ENCODE assay signal across 9 cellular contexts in genomic region chr3:52892625-52893311, GRCh38. TPM values are rescaled to one million over a fixed set of nuclear protein-coding genes. Genes with fewer than 3 reads are reported as not detected.
DNase-seq lines count a peak whose midpoint lies in the region; ATAC-seq, FAIRE-seq and TF ChIP-seq lines count a peak whose summit lies in the region.
"Had no signal": no experiment of that assay in that cellular context is flagged by ENCODE, and none has a peak within 500 bp of the region (broad histone marks: within the 10 kb centered on the region; RNA-seq: fewer than 3 reads in every experiment).

No MANE protein-coding gene starts in this region.

- H3K4me1 ChIP-seq in OCI-LY1 (ENCODE audit: insufficient read depth, low read length, severe bottlenecking) (peaks cover 61% of the 10 kb centered on the region), K562 (replicated peaks in 1 of 2; ENCODE audit: control insufficient read depth in 2 of 2, insufficient read depth in 2 of 2, low read length in 2 of 2) (peaks cover 7 to 14% of the 10 kb centered on the region in 2 experiments; a peak in 4 of 5 replicates), neutrophil (ENCODE audit: control insufficient read depth in 1 of 2, insufficient read depth in 1 of 2, low read depth in 1 of 2, low read length in 1 of 2) (peaks cover 55 to 61% of the 10 kb centered on the region in 2 experiments)

- H3K9me3 ChIP-seq in OCI-LY1 (ENCODE audit: low read length) (no peaks in the 10 kb centered on the region), K562 (replicated peaks; ENCODE audit: control insufficient read depth, insufficient read depth, low read depth, low read length) (no peaks in the 10 kb centered on the region), neutrophil (no peaks in the 10 kb centered on the region)

- peak overlapping the region; percentile 57 for H3K27ac ChIP-seq in OCI-LY1 (ENCODE audit: low read depth, low read length, poor library complexity, severe bottlenecking)
- no peak overlapping the region for H3K27ac ChIP-seq in K562 (ENCODE audit: extremely low read depth, low read depth, low read length)
- H3K27ac ChIP-seq in neutrophil, result peak overlapping the region; percentile 83

- FAIRE-seq in K562 (lab: Jason Lieb, UNC), result peak; percentile 6

- TF ChIP-seq POLR2A in K562 (conservative IDR thresholded peaks at IDR 0.05), result no peak

- peaks cover 12% of the 10 kb centered on the region; the same call in 1 of the 2 replicates for H3K36me3 ChIP-seq in OCI-LY1 (ENCODE audit: insufficient read depth, low read length)
- no peaks in the 10 kb centered on the region for H3K36me3 ChIP-seq in K562 (ENCODE audit: control insufficient read depth, insufficient read depth, low read length)
- peaks cover 3% of the 10 kb centered on the region for H3K36me3 ChIP-seq in neutrophil

- H3K4me3 ChIP-seq in OCI-LY1 (ENCODE audit: low read depth, low read length, poor library complexity, severe bottlenecking), result peak overlapping the region; percentile 50
- H3K4me3 ChIP-seq in K562, result no peak overlapping the region
- H3K4me3 ChIP-seq in neutrophil (ENCODE audit: low read depth in 1 of 2, low read length in 1 of 2), result no peak overlapping the region

- no peaks in the 10 kb centered on the region for H3K9me2 ChIP-seq in OCI-LY1 (ENCODE audit: low read depth, low read length)

- in situ Hi-C loops in K562 (cut with MboI), result no loop called here

- H3K79me2 ChIP-seq in OCI-LY1 (ENCODE audit: insufficient read depth, low read length), result peaks cover 22% of the 10 kb centered on the region; the same call in 1 of the 2 replicates
- H3K79me2 ChIP-seq in K562 (ENCODE audit: control insufficient read depth, insufficient read depth, low read length), result no peaks in the 10 kb centered on the region

- H3K9ac ChIP-seq in OCI-LY1 (ENCODE audit: low read length), result peak overlapping the region; percentile 39; the same call in 1 of the 2 replicates
- no peak overlapping the region for H3K9ac ChIP-seq in K562 (ENCODE audit: insufficient read depth in 1 of 2, low read depth in 2 of 2, low read length in 2 of 2)

- H3K4me2 ChIP-seq in OCI-LY1 (ENCODE audit: low read length), result peak overlapping the region; percentile 71
- H3K4me2 ChIP-seq in K562 (ENCODE audit: insufficient read depth, low read length), result no peak overlapping the region

- 48% methylated on average over 8 of the region's 8 CpGs for WGBS in K562 (ENCODE audit: insufficient coverage, low coverage, missing lambda C conversion rate)

- POLR2A ChIA-PET in K562 (lab: Yijun Ruan, JAX), result interaction anchor here (0.6 to 2.5 kb wide), 4 partner anchors 11 to 25 kb away, joined by 3 to 11 read pairs (median 4); no protein-coding TSS in a partner anchor

- TF ChIP-seq EP300 in K562 (IDR thresholded peaks at IDR 0.05; ENCODE audit: low read length), result no peak

- DNase-seq in COLO829 (ENCODE audit: low spot score) (peak; percentile 48), K562 (ENCODE audit: extremely low read depth in 1 of 4, low spot score in 3 of 4) (no peak), NCI-H1436 (lab: John Stamatoyannopoulos, UW) (no peak), NCI-H774 (lab: John Stamatoyannopoulos, UW) (no peak)
- DNase-seq: SW 1271 had no signal

- TF ChIP-seq RAD21 in K562 (CRISPR knock-in tag; conservative IDR thresholded peaks at IDR 0.05 in 1 of 2, IDR thresholded peaks at IDR 0.05 in 1 of 2), result no peak

- no peaks in the 10 kb centered on the region for H3F3A ChIP-seq in OCI-LY1 (ENCODE audit: insufficient read depth, low read length)

- no peaks in the 10 kb centered on the region for H3K9me1 ChIP-seq in K562 (ENCODE audit: control insufficient read depth, insufficient read depth, low read length)

- CTCF ChIA-PET in K562 (lab: Yijun Ruan, JAX; ENCODE audit: low intra/inter-chr PET ratio), result no interaction called here

- intact Hi-C loops in K562 (cut with micrococcal nuclease), result no loop called here

- no TSS peak for BruUV-seq in K562 (replicated peaks; lab: Mats Ljungman, UMichigan)

- H4K20me1 ChIP-seq in OCI-LY1 (ENCODE audit: insufficient read depth, low read length) (no peaks in the 10 kb centered on the region), K562 (replicated peaks; ENCODE audit: control insufficient read depth, insufficient read depth, low read length) (no peaks in the 10 kb centered on the region)

- H2AFZ ChIP-seq in OCI-LY1 (ENCODE audit: low read length) (no peak overlapping the region), K562 (ENCODE audit: low read depth, low read length) (no peak overlapping the region)

- peak; percentile 71 for TF ChIP-seq CTCF in OCI-LY1 (IDR thresholded peaks at IDR 0.05; ENCODE audit: low read length)
- TF ChIP-seq CTCF in K562 (IDR thresholded peaks at IDR 0.05 in 2 of 3, conservative IDR thresholded peaks at IDR 0.05 in 1 of 3; ENCODE audit: insufficient read depth in 2 of 3, low read depth in 1 of 3, low read length in 3 of 3), result peak; percentile 14 to 68 (median 35); a peak in 3 of 6 replicates
- no peak for TF ChIP-seq CTCF in neutrophil (IDR thresholded peaks at IDR 0.05)

- no peak for ATAC-seq in K562
- no peak for ATAC-seq in HG03457 (IDR thresholded peaks at IDR 0.05; ENCODE audit: unreplicated experiment)
- no peak for ATAC-seq in GM21786 (IDR thresholded peaks at IDR 0.05; ENCODE audit: unreplicated experiment)

- H3K27me3 ChIP-seq in OCI-LY1 (ENCODE audit: insufficient read depth, low read length), result no peaks in the 10 kb centered on the region
- H3K27me3 ChIP-seq in K562 (ENCODE audit: control insufficient read depth in 2 of 2, insufficient read depth in 2 of 2, low read length in 2 of 2), result no peaks in the 10 kb centered on the region
- H3K27me3 ChIP-seq in neutrophil, result no peaks in the 10 kb centered on the region

TF ChIP-seq in K562, 482 proteins besides CTCF, POLR2A, EP300 and RAD21 (continues in another document):
- TF ChIP-seq ZNF436 (CRISPR knock-in tag; IDR thresholded peaks at IDR 0.05) (no peak), ZBTB1 (CRISPR knock-in tag; IDR thresholded peaks at IDR 0.05; ENCODE audit: borderline replicate concordance, low read depth) (no peak), SOX6 (IDR thresholded peaks at IDR 0.05) (no peak), NFYB (IDR thresholded peaks at IDR 0.05; ENCODE audit: extremely low read depth, insufficient read length) (no peak), SMAD1 (IDR thresholded peaks at IDR 0.05; ENCODE audit: low read depth, low read length, partially characterized antibody) (no peak), ZNF217 (CRISPR knock-in tag; IDR thresholded peaks at IDR 0.05) (no peak), ATF1 (CRISPR knock-in tag; IDR thresholded peaks at IDR 0.05) (no peak), ATF1 (tag; IDR thresholded peaks at IDR 0.05) (peak; percentile 49; the same call in 1 of the 2 replicates), SUPT5H (IDR thresholded peaks at IDR 0.05) (no peak), RCOR1 (IDR thresholded peaks at IDR 0.05; ENCODE audit: borderline replicate concordance in 1 of 2, low read depth in 2 of 2, low read length in 2 of 2) (no peak)

RNA-seq across cellular contexts. Expression of gene STIMATE, which starts 4.6 kb away (rescaled TPM):
- total RNA-seq in K562 (2011; cell fraction: chromatin; rRNA removed; ENCODE audit: low replicate concordance), result 3.2 and 8.5 TPM in 2 replicates
- total RNA-seq in K562 (2011; cell fraction: nucleolus; rRNA removed), result 6.3 and 9.5 TPM in 2 replicates
- 7.5 and 13.3 TPM in 2 replicates for total RNA-seq in K562 (2011; cell fraction: nucleoplasm; rRNA removed)
- 2.9 and 4.9 TPM in 2 replicates for total RNA-seq in K562 (2014; rRNA removed)
- 2.0 and 3.0 TPM in 2 replicates for total RNA-seq in K562 (2014; rRNA removed; fragmentation: Illumina TruSeq; extraction: Trizol)
- 5.1 and 5.2 TPM in 2 replicates for total RNA-seq in K562 (2015; rRNA removed; fragmentation: Illumina TruSeq; extraction: Trizol)
- 5.3 and 6.9 TPM in 2 replicates for total RNA-seq in K562 (2021)
- polyA plus RNA-seq in K562 (2011; rRNA removed), result 2.5 and 2.8 TPM in 2 replicates
- polyA plus RNA-seq in K562 (2011; cell fraction: cytosol; rRNA removed), result 5.2 and 7.2 TPM in 2 replicates
- polyA plus RNA-seq in K562 (2011; cell fraction: nucleus; rRNA removed), result 7.9 and 10.5 TPM in 2 replicates
- 4.4 and 17.7 TPM in 2 replicates for polyA plus RNA-seq in K562 (2012)
- polyA plus RNA-seq in K562 (2014; fragmentation: Illumina TruSeq; extraction: Trizol), result 6.3 and 7.7 TPM in 2 replicates
- polyA plus RNA-seq in K562 (2014; fragmentation: Nextera tagmentation; extraction: Ambion mirVana), result under 1 TPM; 0.14 to 0.52 TPM
- polyA plus RNA-seq in K562 (2014; rRNA removed), result 7.6 and 8.4 TPM in 2 replicates
- polyA minus RNA-seq in K562 (2011; rRNA and poly(A)+ RNA removed), result 1.5 and 2.1 TPM in 2 replicates
- polyA minus RNA-seq in K562 (2011; cell fraction: cytosol; rRNA and poly(A)+ RNA removed), result 5.5 TPM in 1 of 2 replicates, not detected in the other
- 3.1 and 4.2 TPM in 2 replicates for polyA minus RNA-seq in K562 (2011; cell fraction: nucleus; rRNA and poly(A)+ RNA removed)

RNA-seq across cellular contexts. Expression of gene MUSTN1, which starts 57.9 kb away (rescaled TPM):
- not detected in 2 replicates for total RNA-seq in K562 (2011; cell fraction: chromatin; rRNA removed; ENCODE audit: low replicate concordance)
- 0.92 TPM in 1 of 2 replicates, not detected in the other for total RNA-seq in K562 (2011; cell fraction: nucleolus; rRNA removed)
- total RNA-seq in K562 (2011; cell fraction: nucleoplasm; rRNA removed), result not detected in 2 replicates
- 0.18 TPM in 1 of 2 replicates, not detected in the other for total RNA-seq in K562 (2014; rRNA removed)
- not detected in 2 replicates for total RNA-seq in K562 (2014; rRNA removed; fragmentation: Illumina TruSeq; extraction: Trizol)
- total RNA-seq in K562 (2015; rRNA removed; fragmentation: Illumina TruSeq; extraction: Trizol), result 0.38 TPM in 1 of 2 replicates, not detected in the other
- 0.78 TPM in 1 of 2 replicates, not detected in the other for total RNA-seq in K562 (2021)
- not detected in 2 replicates for polyA plus RNA-seq in K562 (2011; rRNA removed)
- polyA plus RNA-seq in K562 (2011; cell fraction: cytosol; rRNA removed), result 0.15 and 0.22 TPM in 2 replicates
- 1.6 and 3.1 TPM in 2 replicates for polyA plus RNA-seq in K562 (2011; cell fraction: nucleus; rRNA removed)
- 0.78 and 4.1 TPM in 2 replicates for polyA plus RNA-seq in K562 (2012)
- 0.74 and 0.82 TPM in 2 replicates for polyA plus RNA-seq in K562 (2014; fragmentation: Illumina TruSeq; extraction: Trizol)
- under 1 TPM in 1 of 2 experiments, not detected in 1; 0.15 TPM for polyA plus RNA-seq in K562 (2014; fragmentation: Nextera tagmentation; extraction: Ambion mirVana)
- 0.44 TPM in 1 of 2 replicates, not detected in the other for polyA plus RNA-seq in K562 (2014; rRNA removed)
- not detected in 2 replicates for polyA minus RNA-seq in K562 (2011; rRNA and poly(A)+ RNA removed)
- not detected in 2 replicates for polyA minus RNA-seq in K562 (2011; cell fraction: cytosol; rRNA and poly(A)+ RNA removed)
- polyA minus RNA-seq in K562 (2011; cell fraction: nucleus; rRNA and poly(A)+ RNA removed), result not detected in 2 replicates
